8 cellular contexts compared by ENCODE assay signal in the genomic region with DNA sequence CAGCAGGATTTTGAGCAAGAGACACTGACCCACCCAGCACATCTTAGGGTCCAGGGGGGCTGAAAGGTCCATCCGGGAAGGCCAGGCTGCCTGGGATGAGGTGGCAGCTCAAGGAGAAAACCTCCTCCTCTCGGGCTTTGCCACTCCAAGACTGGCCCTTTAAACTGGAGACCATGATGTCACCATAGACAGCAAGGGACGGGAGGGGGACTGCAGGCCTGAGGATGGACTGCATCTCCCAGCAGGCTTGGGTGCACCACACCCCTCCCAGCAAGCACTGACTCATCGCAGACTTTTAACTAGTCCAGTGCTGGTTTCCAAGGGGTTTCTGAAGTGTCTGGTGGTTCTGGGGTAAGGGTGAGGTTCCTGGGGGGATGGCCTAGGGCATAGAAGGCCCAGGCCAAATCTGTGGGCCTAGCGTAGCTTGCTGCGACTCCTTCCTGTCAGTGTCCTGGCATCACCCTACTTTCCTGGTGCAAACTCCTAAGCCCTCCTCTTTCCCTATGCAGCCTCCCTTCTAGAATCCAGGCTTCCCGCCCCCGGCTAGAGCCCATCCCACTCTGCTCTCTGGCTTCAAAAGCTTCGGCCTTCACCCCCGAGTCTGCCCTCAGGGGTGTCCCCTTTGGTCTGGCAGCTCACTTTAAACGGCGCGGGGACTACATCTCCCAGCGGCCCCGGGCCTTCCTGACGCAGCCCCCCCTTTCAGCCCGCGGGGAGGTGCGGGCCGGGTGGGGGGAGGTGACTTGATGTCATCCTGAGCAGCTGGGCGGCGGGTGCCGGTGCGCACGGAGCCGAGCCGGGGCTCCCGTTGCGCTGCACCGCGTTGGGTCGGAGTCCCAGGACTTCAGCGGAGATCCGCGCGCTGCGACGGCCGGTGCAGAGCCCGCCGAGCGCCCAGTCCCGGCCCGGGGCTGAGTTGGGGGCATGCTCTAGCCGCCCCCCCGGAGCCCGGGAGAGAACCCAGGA. TPM values are rescaled to one million over a fixed set of nuclear protein-coding genes. Genes with fewer than 3 reads are reported as not detected.
DNase-seq lines count a peak whose midpoint lies in the region; TF ChIP-seq lines count a peak whose summit lies in the region.

TSS of gene PPP2R5B (plus strand) at position 746 of the 966 bp plus-strand sequence. CDS start 1,046 bp downstream, outside the sequence.

- intact Hi-C loops in esophagus squamous epithelium (cut with DNase I): no loop called here

- TF ChIP-seq POLR2A in esophagus squamous epithelium (IDR thresholded peaks at IDR 0.05): peak in 2 of 4 donors; percentile 78 to 88

- peaks cover 17% of the 10 kb centered on the region; the same call in 1 of the 2 replicates for H3K79me2 ChIP-seq in GM23248 (ENCODE audit: insufficient read depth)

- H3K9ac ChIP-seq in GM23248: peak within 1 kb of the TSS; percentile 80

- peak within 1 kb of the TSS; percentile 89 for H3K4me2 ChIP-seq in GM23248 (ENCODE audit: unreplicated experiment)

- DNase-seq in DMS53 treated with DMSO at 0.1 percent for 48 hours (lab: John Stamatoyannopoulos, UW; ENCODE audit: unreplicated experiment): peak; percentile 81
- peak; percentile 98 for DNase-seq in GM23248
- peak; percentile 91 to 94 for DNase-seq in Kasumi-1 (lab: John Stamatoyannopoulos, UW)
- DNase-seq in RKO (ENCODE audit: low spot score): peak; percentile 97
- peak; percentile 86 for DNase-seq in activated T-helper 1 cell treated with Interleukin-2 at 50 U/mL for 16 hours (ENCODE audit: low read depth)
- peak; percentile 62 for DNase-seq in esophagus squamous epithelium (lab: John Stamatoyannopoulos, UW)
- DNase-seq in stimulated activated CD8-positive, alpha-beta memory T cell treated with anti-CD3 and anti-CD28 coated beads, Interleukin-7, amount 100 ng/mL, for 24 hours (ENCODE audit: low read depth): peak; percentile 75

- peak within 1 kb of the TSS; percentile 73 for H3K27ac ChIP-seq in GM23248
- H3K27ac ChIP-seq in esophagus squamous epithelium: peak within 1 kb of the TSS; percentile 90 to 97 (median 93)
- peak within 1 kb of the TSS; percentile 99 for H3K27ac ChIP-seq in muscle layer of duodenum (ENCODE audit: low read length)

- in situ Hi-C loops in GM23248 (cut with MboI): no loop called here

- H3K4me1 ChIP-seq in GM23248 (ENCODE audit: insufficient read depth): no peaks in the 10 kb centered on the region
- H3K4me1 ChIP-seq in esophagus squamous epithelium: peaks cover 18 to 32% (median 19%) of the 10 kb centered on the region in 3 donors
- H3K4me1 ChIP-seq in muscle layer of duodenum (ENCODE audit: control insufficient read depth in 1 of 2, insufficient read depth in 2 of 2, low read length in 2 of 2): peaks cover 0 to 18% of the 10 kb centered on the region in 2 donors

- WGBS in GM23248 (ENCODE audit: low coverage in 1 of 2, low lambda C conversion rate in 2 of 2, missing lambda C conversion rate in 2 of 2), 2 experiments: 1% methylated on average over 20 to 46 of the region's 47 CpGs
- WGBS in esophagus squamous epithelium, 2 donors: 0 to 3% methylated on average over 7 to 10 of the region's 47 CpGs

- H3K27me3 ChIP-seq in GM23248 (replicated peaks; ENCODE audit: insufficient read depth) (no peaks in the 10 kb centered on the region), esophagus squamous epithelium (no peaks in the 10 kb centered on the region), muscle layer of duodenum (ENCODE audit: low read depth, low read length) (no peaks in the 10 kb centered on the region)

- H2AFZ ChIP-seq in GM23248: peak within 1 kb of the TSS; percentile 100

- no peaks in the 10 kb centered on the region for H3K9me2 ChIP-seq in GM23248 (ENCODE audit: insufficient read depth)

- peak in 1 of 6 experiments; percentile 34 for TF ChIP-seq CTCF in esophagus squamous epithelium (IDR thresholded peaks at IDR 0.05)

- H3F3A ChIP-seq in GM23248 (ENCODE audit: insufficient read depth): no peaks in the 10 kb centered on the region

- H3K36me3 ChIP-seq in GM23248 (ENCODE audit: low read depth) (peaks cover 4% of the 10 kb centered on the region; the same call in 1 of the 2 replicates), esophagus squamous epithelium (peaks cover 0 to 31% (median 0%) of the 10 kb centered on the region in 3 donors), muscle layer of duodenum (ENCODE audit: control insufficient read depth in 1 of 2, insufficient read depth in 2 of 2, low read length in 2 of 2) (peaks cover 3 to 25% of the 10 kb centered on the region in 2 donors)

- H3K4me3 ChIP-seq in GM23248: peak within 1 kb of the TSS; percentile 85
- H3K4me3 ChIP-seq in esophagus squamous epithelium: peak within 1 kb of the TSS; percentile 83 to 99 (median 92)
- H3K4me3 ChIP-seq in muscle layer of duodenum (ENCODE audit: low read depth in 1 of 2, low read length in 2 of 2): peak within 1 kb of the TSS; percentile 71 to 90

- H4K20me1 ChIP-seq in GM23248 (ENCODE audit: insufficient read depth): no peaks in the 10 kb centered on the region

- H3K9me3 ChIP-seq in GM23248 (ENCODE audit: low read depth) (no peaks in the 10 kb centered on the region), esophagus squamous epithelium (no peaks in the 10 kb centered on the region), muscle layer of duodenum (ENCODE audit: control insufficient read depth in 1 of 2, low read length in 2 of 2) (no peaks in the 10 kb centered on the region)

RNA-seq across cellular contexts. Expression of gene PPP2R5B, which starts in this region (rescaled TPM):
- 23.9 and 27.3 TPM in 2 replicates for total RNA-seq in GM23248 (2014; rRNA removed; shearing (Covaris generic))
- 16.4 and 19.4 TPM in 2 replicates for polyA plus RNA-seq in GM23248 (2016; fragmentation: Nextera tagmentation; extraction: Ambion mirVana)
- total RNA-seq in esophagus squamous epithelium: 10 to 100 TPM in 1 of 4 donors, 1 to 10 TPM in 3; 7.7 to 10.5 (median 8.6) TPM

Comparison
In these comparisons a context has a peak if more than half of its experiments do, and no peak if none do; other contexts are left out.
1. Peak in every context shown above with its lines: DNase-seq, H3K4me3 ChIP-seq and H3K27ac ChIP-seq.